ENCODE assay signal across 18 cellular contexts in genomic region chr10:79055892-79056291, GRCh38. TPM values are rescaled to one million over a fixed set of nuclear protein-coding genes. Genes with fewer than 3 reads are reported as not detected.
DNase-seq lines count a peak whose midpoint lies in the region; ATAC-seq, FAIRE-seq and TF ChIP-seq lines count a peak whose summit lies in the region.
"Had no signal": no experiment of that assay in that cellular context is flagged by ENCODE, and none has a peak within 500 bp of the region (broad histone marks: within the 10 kb centered on the region; RNA-seq: fewer than 3 reads in every experiment).

No MANE protein-coding gene starts in this region.

- POLR2A ChIA-PET in HepG2 (lab: Yijun Ruan, JAX) = no interaction called here

- DNase-seq in HepG2 (ENCODE audit: low spot score) (no peak), left colon (peak; percentile 38 to 39), pancreas (peak in 4 of 6 donors; percentile 8 to 45 (median 20)), aorta (peak; percentile 9 to 13), NCI-H2029 (lab: John Stamatoyannopoulos, UW) (no peak), NCI-H128 (lab: John Stamatoyannopoulos, UW; ENCODE audit: unreplicated experiment) (no peak)
- DNase-seq: C1 segment of cervical spinal cord, DMS 273 treated with DMSO at 0.1 percent for 48 hours, GDM1, NCI-H1105 treated with DMSO at 0.1 percent for 48 hours, NCI-H187 treated with DMSO at 0.1 percent for 48 hours, NCI-H446, NCI-H748 treated with DMSO at 0.1 percent for 48 hours, PC-3 had no signal

- H3K9me3 ChIP-seq in liver (ENCODE audit: control insufficient read depth in 4 of 4, low read length in 3 of 4) (no peaks in the 10 kb centered on the region), HepG2 (ENCODE audit: low read length) (no peaks in the 10 kb centered on the region), pancreas (no peaks in the 10 kb centered on the region), aorta (ENCODE audit: control insufficient read depth, low read length) (no peaks in the 10 kb centered on the region)

- peaks cover 7 to 45% (median 36%) of the 10 kb centered on the region in 4 donors for H3K4me1 ChIP-seq in liver (ENCODE audit: control insufficient read depth in 4 of 4, insufficient read depth in 4 of 4, low read length in 3 of 4)
- H3K4me1 ChIP-seq in HepG2 (ENCODE audit: insufficient read depth, low read length) = peaks cover 99% of the 10 kb centered on the region
- H3K4me1 ChIP-seq in pancreas = peaks cover 26 to 63% (median 41%) of the 10 kb centered on the region in 3 donors
- no peaks in the 10 kb centered on the region for H3K4me1 ChIP-seq in aorta (ENCODE audit: control insufficient read depth in 1 of 2, insufficient read depth in 2 of 2, low read length in 2 of 2)

- no peak overlapping the region for H3K9ac ChIP-seq in liver (ENCODE audit: low read depth in 1 of 2, low read length in 2 of 2)
- no peak overlapping the region for H3K9ac ChIP-seq in HepG2 (ENCODE audit: insufficient read depth, low read depth, low read length)

- H3K27ac ChIP-seq in liver (ENCODE audit: low read depth in 1 of 2, low read length in 2 of 2) (no peak overlapping the region), HepG2 (ENCODE audit: extremely low read length, insufficient read depth, low read length) (no peak overlapping the region), pancreas (no peak overlapping the region), aorta (ENCODE audit: low read depth in 1 of 2, low read length in 2 of 2) (no peak overlapping the region)

- H3K36me3 ChIP-seq in liver (ENCODE audit: control insufficient read depth in 4 of 4, insufficient read depth in 3 of 4, low read depth in 1 of 4, low read length in 3 of 4) (no peaks in the 10 kb centered on the region), HepG2 (replicated peaks in 1 of 2; ENCODE audit: control insufficient read depth in 1 of 2, insufficient read depth in 2 of 2, low read length in 2 of 2) (no peaks in the 10 kb centered on the region), pancreas (no peaks in the 10 kb centered on the region), aorta (ENCODE audit: control insufficient read depth in 1 of 2, insufficient read depth in 2 of 2, low read length in 1 of 2) (no peaks in the 10 kb centered on the region)

- H3K4me2 ChIP-seq in HepG2 (ENCODE audit: low read depth, low read length) = no peak overlapping the region

- H3K27me3 ChIP-seq in liver (ENCODE audit: control insufficient read depth in 4 of 4, insufficient read depth in 4 of 4, low read length in 3 of 4) = no peaks in the 10 kb centered on the region
- no peaks in the 10 kb centered on the region; a peak in 2 of 5 replicates for H3K27me3 ChIP-seq in HepG2 (ENCODE audit: control insufficient read depth in 1 of 2, insufficient read depth in 2 of 2, low read length in 2 of 2)
- no peaks in the 10 kb centered on the region for H3K27me3 ChIP-seq in pancreas
- no peaks in the 10 kb centered on the region for H3K27me3 ChIP-seq in aorta (ENCODE audit: control insufficient read depth in 1 of 2, insufficient read depth in 2 of 2, low read length in 1 of 2)

- no peak overlapping the region for H2AFZ ChIP-seq in HepG2 (ENCODE audit: low read length)

- CTCF ChIA-PET in HepG2 (lab: Yijun Ruan, JAX; ENCODE audit: low intra/inter-chr PET ratio, low total read pairs) = no interaction called here

- no peak for TF ChIP-seq POLR2A in HepG2 (IDR thresholded peaks at IDR 0.05; ENCODE audit: insufficient read depth in 1 of 2, low read depth in 2 of 2, low read length in 2 of 2)

- ATAC-seq in HepG2 (no peak), left colon (peak; percentile 31), pancreas (no peak), aorta (ENCODE audit: low FRiP score) (no peak), GM19351 (IDR thresholded peaks at IDR 0.05; ENCODE audit: unreplicated experiment) (no peak)
- ATAC-seq: GM12878, PC-3, Right ventricle myocardium inferior had no signal

- in situ Hi-C loops in HepG2 (cut with HindIII; ENCODE audit: extremely low pct_ligation_motif_present, low pct_unique_long_range_greater_than_20kb) = no loop called here

- H3K79me2 ChIP-seq in HepG2 (ENCODE audit: insufficient read depth, low read length) = no peaks in the 10 kb centered on the region

- no peaks in the 10 kb centered on the region for H4K20me1 ChIP-seq in HepG2 (ENCODE audit: insufficient read depth, low read length)

- TF ChIP-seq RAD21 in liver (IDR thresholded peaks at IDR 0.05) = no peak
- TF ChIP-seq RAD21 in HepG2 (CRISPR knock-in tag; IDR thresholded peaks at IDR 0.05) = no peak

- BruUV-seq in HepG2 (replicated peaks; lab: Mats Ljungman, UMichigan) = no TSS peak

- WGBS in liver = 78% methylated on average over 4 of the region's 4 CpGs
- WGBS in HepG2 (ENCODE audit: low lambda C conversion rate) = 75% methylated on average over 4 of the region's 4 CpGs
- 93 to 96% methylated on average over 4 of the region's 4 CpGs for WGBS in pancreas, 2 donors
- WGBS in aorta, 2 donors = 89 to 90% methylated on average over 4 of the region's 4 CpGs

- TF ChIP-seq EP300 in HepG2 (IDR thresholded peaks at IDR 0.05; ENCODE audit: low read depth in 2 of 2, low read length in 2 of 2) (no peak), HepG2 (CRISPR knock-in tag; IDR thresholded peaks at IDR 0.05; ENCODE audit: borderline replicate concordance) (no peak)

- intact Hi-C loops in HepG2 (cut with micrococcal nuclease; ENCODE audit: unreplicated experiment) (loop anchor here (10.0 kb wide), 1 partner anchor 281 kb away; no protein-coding TSS in a partner anchor), left colon (cut with DNase I, micrococcal nuclease) (no loop called here), pancreas (cut with DNase I) (loop anchor here in 1 of 3 donors (10.0 kb wide), 1 partner anchor 81 kb away; no protein-coding TSS in a partner anchor), aorta (cut with DNase I) (no loop called here)

- TF ChIP-seq CTCF in liver (IDR thresholded peaks at IDR 0.05; ENCODE audit: low read depth, low read length, missing input control) = no peak
- no peak for TF ChIP-seq CTCF in HepG2 (CRISPR knock-in tag; IDR thresholded peaks at IDR 0.05)
- TF ChIP-seq CTCF in pancreas (IDR thresholded peaks at IDR 0.05) = no peak

- no peak overlapping the region for H3K4me3 ChIP-seq in liver (ENCODE audit: low read depth in 1 of 3, low read length in 3 of 3)
- H3K4me3 ChIP-seq in HepG2 (replicated peaks in 1 of 3; ENCODE audit: insufficient read depth in 1 of 3, low read depth in 2 of 3, low read length in 3 of 3) = no peak overlapping the region
- H3K4me3 ChIP-seq in pancreas = no peak overlapping the region
- H3K4me3 ChIP-seq in aorta (ENCODE audit: low read length in 2 of 2) = no peak overlapping the region
- H3K4me3 ChIP-seq: GM12878 had no signal

- FAIRE-seq in HepG2 (lab: Jason Lieb, UNC) (no peak), pancreas (lab: Jason Lieb, UNC) (no peak)
- FAIRE-seq: GM12878 had no signal

TF ChIP-seq in liver, 16 proteins besides CTCF, POLR2A, EP300 and RAD21:
- TF ChIP-seq HNF4A (conservative IDR thresholded peaks at IDR 0.05) (peak; percentile 16 to 23), SP1 (IDR thresholded peaks at IDR 0.05) (no peak)

TF ChIP-seq in HepG2, 621 proteins besides CTCF, POLR2A, EP300 and RAD21:
- TF ChIP-seq WIZ (CRISPR knock-in tag; IDR thresholded peaks at IDR 0.05) = no peak
- TF ChIP-seq NR2F1 (CRISPR knock-in tag; IDR thresholded peaks at IDR 0.05) = no peak
- no peak for TF ChIP-seq ZNF709 (CRISPR knock-in tag; IDR thresholded peaks at IDR 0.05)
- TF ChIP-seq ZNF746 (CRISPR knock-in tag; IDR thresholded peaks at IDR 0.05) = no peak
- TF ChIP-seq FOXA1 (IDR thresholded peaks at IDR 0.05) = no peak
- TF ChIP-seq FOXA1 (CRISPR knock-in tag; IDR thresholded peaks at IDR 0.05) = no peak
- no peak for TF ChIP-seq ZNF383 (CRISPR knock-in tag; IDR thresholded peaks at IDR 0.05; ENCODE audit: borderline replicate concordance)
- TF ChIP-seq ZNF282 (IDR thresholded peaks at IDR 0.05; ENCODE audit: partially characterized antibody) = no peak
- no peak for TF ChIP-seq TBP (CRISPR knock-in tag; IDR thresholded peaks at IDR 0.05)
- TF ChIP-seq ZNF569 (CRISPR knock-in tag; IDR thresholded peaks at IDR 0.05; ENCODE audit: borderline replicate concordance) = no peak
- TF ChIP-seq ATF3 (CRISPR knock-in tag; IDR thresholded peaks at IDR 0.05) = no peak
- no peak for TF ChIP-seq EED (CRISPR knock-in tag; IDR thresholded peaks at IDR 0.05)

RNA-seq across cellular contexts. Expression of gene ZMIZ1, which starts 12.9 kb away (rescaled TPM):
- total RNA-seq in liver (10 to 100 TPM; 11.2 to 19.1 TPM), HepG2 (2016; rRNA removed; fragmentation: Illumina TruSeq; extraction: Trizol) (5.3 and 11.0 TPM in 2 replicates), left colon (10 to 100 TPM; 50.7 to 63.9 TPM), pancreas (10 to 100 TPM; 21.3 to 45.0 (median 23.5) TPM), aorta (10 to 100 TPM; 48.5 to 84.1 TPM)
- polyA plus RNA-seq in liver (1 to 10 TPM; 3.9 to 8.4 TPM), HepG2 (2011; rRNA removed) (8.8 and 10.2 TPM in 2 replicates), pancreas (10 to 100 TPM; 14.5 to 20.8 TPM), aorta (1 to 10 TPM; 7.8 to 8.0 TPM)
- 2.3 and 2.6 TPM in 2 replicates for total RNA-seq in HepG2 (2016; cell fraction: cytosol; rRNA removed; fragmentation: Illumina TruSeq; extraction: Trizol; ENCODE audit: low read depth)
- total RNA-seq in HepG2 (2016; cell fraction: insoluble cytoplasmic fraction; rRNA removed; fragmentation: Illumina TruSeq; extraction: Trizol) = 5.2 and 10.5 TPM in 2 replicates
- total RNA-seq in HepG2 (2016; cell fraction: membrane; rRNA removed; fragmentation: Illumina TruSeq; extraction: Trizol) = 7.0 and 7.7 TPM in 2 replicates
- 9.9 and 13.1 TPM in 2 replicates for total RNA-seq in HepG2 (2016; cell fraction: nucleus; rRNA removed; fragmentation: Illumina TruSeq; extraction: Trizol)
- 7.4 TPM in 2 replicates for polyA plus RNA-seq in HepG2 (2011; cell fraction: cytosol; rRNA removed)
- 42.1 and 46.0 TPM in 2 replicates for polyA plus RNA-seq in HepG2 (2011; cell fraction: nucleus; rRNA removed)
- polyA plus RNA-seq in HepG2 (2012) = 22.4 and 32.5 TPM in 2 replicates
- 0.69 and 1.1 TPM in 2 replicates for polyA plus RNA-seq in HepG2 (2016; cell fraction: cytosol; fragmentation: Illumina TruSeq; extraction: Trizol; ENCODE audit: low read depth)
- polyA plus RNA-seq in HepG2 (2016; cell fraction: insoluble cytoplasmic fraction; fragmentation: Illumina TruSeq; extraction: Trizol; ENCODE audit: low read depth) = 16.0 and 20.6 TPM in 2 replicates
- 2.4 and 3.8 TPM in 2 replicates for polyA plus RNA-seq in HepG2 (2016; cell fraction: membrane; fragmentation: Illumina TruSeq; extraction: Trizol; ENCODE audit: low read depth)
- 25.8 and 26.9 TPM in 2 replicates for polyA plus RNA-seq in HepG2 (2016; cell fraction: nucleus; fragmentation: Illumina TruSeq; extraction: Trizol; ENCODE audit: insufficient read depth, low read depth)
- polyA minus RNA-seq in HepG2 (2011; rRNA and poly(A)+ RNA removed; ENCODE audit: low replicate concordance) = 7.8 and 28.6 TPM in 2 replicates
- polyA minus RNA-seq in HepG2 (2011; cell fraction: cytosol; rRNA and poly(A)+ RNA removed) = 19.5 and 20.1 TPM in 2 replicates
- polyA minus RNA-seq in HepG2 (2011; cell fraction: nucleus; rRNA and poly(A)+ RNA removed) = 27.4 and 29.2 TPM in 2 replicates

Comparison
In these comparisons a context has a peak if more than half of its experiments do, and no peak if none do; other contexts are left out.
1. DNase-seq: peak in left colon (2 of 2), pancreas (4 of 6) and aorta (2 of 2); none in HepG2 (single experiment), NCI-H2029 (single experiment) and NCI-H128 (single experiment).